ENCODE assay signal across 1 cellular context in the genomic region with DNA sequence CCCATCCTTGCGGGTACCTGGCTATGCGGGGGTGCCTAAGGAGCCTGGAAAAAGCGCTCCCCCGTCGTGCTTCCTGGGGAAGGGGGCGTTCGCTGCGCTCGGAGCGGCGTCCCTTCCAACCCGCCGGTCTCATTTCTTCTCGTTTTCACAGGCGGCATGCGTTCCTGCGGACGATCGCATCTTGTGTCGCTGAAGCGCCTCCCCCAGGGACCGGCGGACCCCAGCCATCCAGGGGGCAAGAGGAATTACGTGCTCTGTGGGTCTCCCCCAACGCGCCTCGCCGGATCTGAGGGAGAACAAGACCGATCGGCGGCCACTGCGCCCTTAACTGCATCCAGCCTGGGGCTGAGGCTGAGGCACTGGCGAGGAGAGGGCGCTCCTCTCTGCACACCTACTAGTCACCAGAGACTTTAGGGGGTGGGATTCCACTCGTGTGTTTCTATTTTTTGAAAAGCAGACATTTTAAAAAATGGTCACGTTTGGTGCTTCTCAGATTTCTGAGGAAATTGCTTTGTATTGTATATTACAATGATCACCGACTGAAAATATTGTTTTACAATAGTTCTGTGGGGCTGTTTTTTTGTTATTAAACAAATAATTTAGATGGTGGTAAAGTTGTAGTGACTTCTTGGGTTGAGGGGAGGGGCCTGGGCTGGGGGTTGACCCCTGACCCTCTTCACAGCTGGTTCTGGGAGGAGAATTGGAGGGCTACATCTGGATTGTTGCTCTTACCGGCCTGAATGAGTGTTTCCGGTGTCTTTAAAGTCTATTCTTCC.
TF ChIP-seq lines count a peak whose summit lies in the region.

No MANE protein-coding gene starts in this region.

TF ChIP-seq in K562, 482 proteins besides CTCF, POLR2A, EP300 and RAD21 (continued from another document):
- TF ChIP-seq NCOA2 (IDR thresholded peaks at IDR 0.05; ENCODE audit: partially characterized antibody in 2 of 2) = no peak
- peak; percentile 72 for TF ChIP-seq RBFOX2 (IDR thresholded peaks at IDR 0.05; ENCODE audit: low read depth, low read length)
- TF ChIP-seq ZNF184 (CRISPR knock-in tag; IDR thresholded peaks at IDR 0.05) = no peak
- no peak for TF ChIP-seq FIP1L1 (IDR thresholded peaks at IDR 0.05; ENCODE audit: low read depth, low read length, poor library complexity, severe bottlenecking)
- TF ChIP-seq NFATC3 (IDR thresholded peaks at IDR 0.05) = no peak
- TF ChIP-seq, protein P1, sequence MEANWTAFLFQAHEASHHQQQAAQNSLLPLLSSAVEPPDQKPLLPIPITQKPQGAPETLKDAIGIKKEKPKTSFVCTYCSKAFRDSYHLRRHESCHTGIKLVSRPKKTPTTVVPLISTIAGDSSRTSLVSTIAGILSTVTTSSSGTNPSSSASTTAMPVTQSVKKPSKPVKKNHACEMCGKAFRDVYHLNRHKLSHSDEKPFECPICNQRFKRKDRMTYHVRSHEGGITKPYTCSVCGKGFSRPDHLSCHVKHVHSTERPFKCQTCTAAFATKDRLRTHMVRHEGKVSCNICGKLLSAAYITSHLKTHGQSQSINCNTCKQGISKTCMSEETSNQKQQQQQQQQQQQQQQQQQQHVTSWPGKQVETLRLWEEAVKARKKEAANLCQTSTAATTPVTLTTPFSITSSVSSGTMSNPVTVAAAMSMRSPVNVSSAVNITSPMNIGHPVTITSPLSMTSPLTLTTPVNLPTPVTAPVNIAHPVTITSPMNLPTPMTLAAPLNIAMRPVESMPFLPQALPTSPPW (CRISPR knock-in tag; IDR thresholded peaks at IDR 0.05) = no peak
- TF ChIP-seq ERF (CRISPR knock-in tag; IDR thresholded peaks at IDR 0.05) = no peak
- TF ChIP-seq SMC3 (conservative IDR thresholded peaks at IDR 0.05; ENCODE audit: insufficient read depth, low read depth, low read length) = no peak
- no peak for TF ChIP-seq ZNF239 (CRISPR knock-in tag; IDR thresholded peaks at IDR 0.05)
- TF ChIP-seq, protein P2, sequence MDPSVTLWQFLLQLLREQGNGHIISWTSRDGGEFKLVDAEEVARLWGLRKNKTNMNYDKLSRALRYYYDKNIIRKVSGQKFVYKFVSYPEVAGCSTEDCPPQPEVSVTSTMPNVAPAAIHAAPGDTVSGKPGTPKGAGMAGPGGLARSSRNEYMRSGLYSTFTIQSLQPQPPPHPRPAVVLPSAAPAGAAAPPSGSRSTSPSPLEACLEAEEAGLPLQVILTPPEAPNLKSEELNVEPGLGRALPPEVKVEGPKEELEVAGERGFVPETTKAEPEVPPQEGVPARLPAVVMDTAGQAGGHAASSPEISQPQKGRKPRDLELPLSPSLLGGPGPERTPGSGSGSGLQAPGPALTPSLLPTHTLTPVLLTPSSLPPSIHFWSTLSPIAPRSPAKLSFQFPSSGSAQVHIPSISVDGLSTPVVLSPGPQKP (CRISPR knock-in tag; IDR thresholded peaks at IDR 0.05) = no peak
- TF ChIP-seq RHOXF2B (CRISPR knock-in tag; conservative IDR thresholded peaks at IDR 0.05) = 0 out of 2 replicates have a peak, but pooled peaks have one; percentile 51
- no peak for TF ChIP-seq YBX1 (IDR thresholded peaks at IDR 0.05)
- TF ChIP-seq, protein P3, sequence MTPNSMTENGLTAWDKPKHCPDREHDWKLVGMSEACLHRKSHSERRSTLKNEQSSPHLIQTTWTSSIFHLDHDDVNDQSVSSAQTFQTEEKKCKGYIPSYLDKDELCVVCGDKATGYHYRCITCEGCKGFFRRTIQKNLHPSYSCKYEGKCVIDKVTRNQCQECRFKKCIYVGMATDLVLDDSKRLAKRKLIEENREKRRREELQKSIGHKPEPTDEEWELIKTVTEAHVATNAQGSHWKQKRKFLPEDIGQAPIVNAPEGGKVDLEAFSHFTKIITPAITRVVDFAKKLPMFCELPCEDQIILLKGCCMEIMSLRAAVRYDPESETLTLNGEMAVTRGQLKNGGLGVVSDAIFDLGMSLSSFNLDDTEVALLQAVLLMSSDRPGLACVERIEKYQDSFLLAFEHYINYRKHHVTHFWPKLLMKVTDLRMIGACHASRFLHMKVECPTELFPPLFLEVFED (CRISPR knock-in tag; conservative IDR thresholded peaks at IDR 0.05) = no peak
- TF ChIP-seq HNRNPLL (IDR thresholded peaks at IDR 0.05; ENCODE audit: low read depth, low read length, poor library complexity, severe bottlenecking) = no peak
- TF ChIP-seq SMARCE1 (IDR thresholded peaks at IDR 0.05) = no peak
- TF ChIP-seq HLTF (IDR thresholded peaks at IDR 0.05) = no peak
- TF ChIP-seq GTF2A2 (tag; IDR thresholded peaks at IDR 0.05) = no peak
- TF ChIP-seq ZC3H11A (IDR thresholded peaks at IDR 0.05; ENCODE audit: low read depth, low read length) = no peak
- TF ChIP-seq ZMIZ1 (IDR thresholded peaks at IDR 0.05; ENCODE audit: low read depth in 2 of 2, low read length in 2 of 2) = no peak
- TF ChIP-seq RBM22 (IDR thresholded peaks at IDR 0.05; ENCODE audit: low read depth, low read length, poor library complexity, severe bottlenecking) = peak; percentile 72
- TF ChIP-seq ZNF785 (CRISPR knock-in tag; IDR thresholded peaks at IDR 0.05) = no peak
- TF ChIP-seq TEAD1 (CRISPR knock-in tag; IDR thresholded peaks at IDR 0.05) = 0 out of 4 replicates have a peak, but pooled peaks of 1 of the 2 experiments have one; percentile 42
- peak; percentile 65; the same call in 1 of the 2 replicates for TF ChIP-seq ZNF395 (CRISPR knock-in tag; IDR thresholded peaks at IDR 0.05)
- no peak for TF ChIP-seq ATF7 (IDR thresholded peaks at IDR 0.05)
- no peak for TF ChIP-seq HNRNPH1 (optimal IDR thresholded peaks at IDR 0.05; ENCODE audit: low read depth, low read length)
- no peak for TF ChIP-seq NR3C1 (CRISPR knock-in tag; IDR thresholded peaks at IDR 0.05)
- no peak for TF ChIP-seq TCF15 (CRISPR knock-in tag; IDR thresholded peaks at IDR 0.05)
- no peak for TF ChIP-seq ZFP30 (CRISPR knock-in tag; IDR thresholded peaks at IDR 0.05; ENCODE audit: borderline replicate concordance)
- TF ChIP-seq BRCA1 (IDR thresholded peaks at IDR 0.05) = no peak
- TF ChIP-seq BRCA1 (CRISPR knock-in tag; IDR thresholded peaks at IDR 0.05) = no peak
- TF ChIP-seq ZEB2 (IDR thresholded peaks at IDR 0.05) = no peak
- no peak for TF ChIP-seq CHD2 (IDR thresholded peaks at IDR 0.05; ENCODE audit: low read depth, low read length)
- no peak for TF ChIP-seq ZNF589 (CRISPR knock-in tag; IDR thresholded peaks at IDR 0.05; ENCODE audit: low read depth)
- TF ChIP-seq ZNF77 (CRISPR knock-in tag; IDR thresholded peaks at IDR 0.05) = no peak
- TF ChIP-seq CCNT2 (IDR thresholded peaks at IDR 0.05; ENCODE audit: borderline replicate concordance, extremely low read depth, insufficient read length, low read depth, low read length) = no peak
- no peak for TF ChIP-seq ZFP91 (CRISPR knock-in tag; IDR thresholded peaks at IDR 0.05)
- peak; percentile 86 for TF ChIP-seq DACH1 (IDR thresholded peaks at IDR 0.05; ENCODE audit: partially characterized antibody)
- no peak for TF ChIP-seq MEF2D (tag; conservative IDR thresholded peaks at IDR 0.05; ENCODE audit: low read depth)
- peak; percentile 61; the same call in 1 of the 2 replicates for TF ChIP-seq THRAP3 (IDR thresholded peaks at IDR 0.05; ENCODE audit: borderline replicate concordance)
- TF ChIP-seq ETV1 (tag; conservative IDR thresholded peaks at IDR 0.05; ENCODE audit: low read depth) = no peak
- TF ChIP-seq BACH1 (tag; IDR thresholded peaks at IDR 0.05) = no peak
- 0 out of 4 replicates have a peak, but pooled peaks have one; percentile 34 to 38 for TF ChIP-seq MLLT1 (IDR thresholded peaks at IDR 0.05)
- TF ChIP-seq, protein P4, sequence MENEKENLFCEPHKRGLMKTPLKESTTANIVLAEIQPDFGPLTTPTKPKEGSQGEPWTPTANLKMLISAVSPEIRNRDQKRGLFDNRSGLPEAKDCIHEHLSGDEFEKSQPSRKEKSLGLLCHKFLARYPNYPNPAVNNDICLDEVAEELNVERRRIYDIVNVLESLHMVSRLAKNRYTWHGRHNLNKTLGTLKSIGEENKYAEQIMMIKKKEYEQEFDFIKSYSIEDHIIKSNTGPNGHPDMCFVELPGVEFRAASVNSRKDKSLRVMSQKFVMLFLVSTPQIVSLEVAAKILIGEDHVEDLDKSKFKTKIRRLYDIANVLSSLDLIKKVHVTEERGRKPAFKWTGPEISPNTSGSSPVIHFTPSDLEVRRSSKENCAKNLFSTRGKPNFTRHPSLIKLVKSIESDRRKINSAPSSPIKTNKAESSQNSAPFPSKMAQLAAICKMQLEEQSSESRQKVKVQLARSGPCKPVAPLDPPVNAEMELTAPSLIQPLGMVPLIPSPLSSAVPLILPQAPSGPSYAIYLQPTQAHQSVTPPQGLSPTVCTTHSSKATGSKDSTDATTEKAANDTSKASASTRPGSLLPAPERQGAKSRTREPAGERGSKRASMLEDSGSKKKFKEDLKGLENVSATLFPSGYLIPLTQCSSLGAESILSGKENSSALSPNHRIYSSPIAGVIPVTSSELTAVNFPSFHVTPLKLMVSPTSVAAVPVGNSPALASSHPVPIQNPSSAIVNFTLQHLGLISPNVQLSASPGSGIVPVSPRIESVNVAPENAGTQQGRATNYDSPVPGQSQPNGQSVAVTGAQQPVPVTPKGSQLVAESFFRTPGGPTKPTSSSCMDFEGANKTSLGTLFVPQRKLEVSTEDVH (IDR thresholded peaks at IDR 0.05; ENCODE audit: low read depth, partially characterized antibody) = no peak
- no peak for TF ChIP-seq ZNF280B (CRISPR knock-in tag; IDR thresholded peaks at IDR 0.05)
- no peak for TF ChIP-seq ZNF274 (IDR thresholded peaks at IDR 0.05; ENCODE audit: borderline replicate concordance, low read depth, low read length)
